ENCODE assay signal across 9 cellular contexts in the genomic region with DNA sequence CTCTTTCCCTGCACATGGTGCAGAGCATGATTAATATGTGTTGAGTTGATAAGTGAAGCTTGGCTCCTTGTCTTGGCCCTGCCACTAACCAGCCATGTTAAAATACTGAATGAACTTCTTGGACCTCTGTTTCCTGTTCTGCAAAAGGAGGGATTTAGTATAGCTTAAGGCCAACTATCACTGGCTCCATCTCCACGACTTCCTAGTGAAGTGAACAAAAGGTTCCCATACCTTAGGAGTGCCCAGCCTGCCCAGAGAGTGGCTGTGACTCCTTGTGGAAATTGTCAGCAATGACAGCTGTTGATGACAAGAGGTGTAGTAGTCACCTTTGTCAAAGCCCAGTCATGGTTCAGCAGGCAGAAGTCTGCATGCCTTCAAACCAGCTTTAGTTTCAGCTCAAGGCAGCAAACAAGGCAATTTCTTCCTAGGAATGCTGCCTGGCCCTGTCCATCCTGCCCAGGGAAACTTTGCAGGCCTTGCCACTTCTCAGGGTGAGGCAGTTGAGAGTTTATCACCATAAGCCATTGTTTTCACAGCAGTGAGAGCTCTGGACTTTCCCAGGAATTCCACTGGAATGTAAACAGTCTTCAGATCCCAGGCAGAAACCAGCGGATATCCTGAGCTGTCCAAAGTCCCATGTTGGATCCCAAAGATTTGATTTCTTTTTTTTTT.
DNase-seq lines count a peak whose midpoint lies in the region; ATAC-seq and TF ChIP-seq lines count a peak whose summit lies in the region.
"Had no signal": no experiment of that assay in that cellular context is flagged by ENCODE, and none has a peak within 500 bp of the region (broad histone marks: within the 10 kb centered on the region; RNA-seq: fewer than 3 reads in every experiment).

No MANE protein-coding gene starts in this region.

- H3K27me3 ChIP-seq in HUES64 (ENCODE audit: insufficient read depth, low read length), result no peaks in the 10 kb centered on the region
- no peaks in the 10 kb centered on the region for H3K27me3 ChIP-seq in esophagus muscularis mucosa
- peaks cover 0 to 4% (median 0%) of the 10 kb centered on the region in 45 donors for H3K27me3 ChIP-seq in dorsolateral prefrontal cortex

- no peaks in the 10 kb centered on the region for H3K9me3 ChIP-seq in HUES64 (ENCODE audit: insufficient read depth, low read depth, low read length)
- no peaks in the 10 kb centered on the region for H3K9me3 ChIP-seq in esophagus muscularis mucosa
- H3K9me3 ChIP-seq: thoracic aorta had no signal

- ATAC-seq in GM19324 (IDR thresholded peaks at IDR 0.05; ENCODE audit: low FRiP score, unreplicated experiment), result peak; percentile 52
- no peak for ATAC-seq in HG03378 (IDR thresholded peaks at IDR 0.05; ENCODE audit: unreplicated experiment)

- no peak for TF ChIP-seq POLR2A in esophagus muscularis mucosa (IDR thresholded peaks at IDR 0.05; ENCODE audit: low read depth)

- WGBS in HUES64, result 68% methylated on average over 2 of the region's 2 CpGs
- WGBS in esophagus muscularis mucosa, result 39% methylated on average over 2 of the region's 2 CpGs

- intact Hi-C loops in esophagus muscularis mucosa (cut with DNase I), result no loop called here
- intact Hi-C loops in dorsolateral prefrontal cortex (cut with DNase I), result no loop called here

- peak; percentile 84 for DNase-seq in AG10803 (ENCODE audit: low read depth)
- peak; percentile 60 for DNase-seq in esophagus muscularis mucosa (ENCODE audit: extremely low spot score)
- DNase-seq in retinal pigment epithelial cell (ENCODE audit: low read depth), result peak; percentile 61
- no peak for DNase-seq in dorsolateral prefrontal cortex
- DNase-seq in dedifferentiated amniotic fluid mesenchymal stem cell (ENCODE audit: extremely low spot score), result no peak

- H3K4me3 ChIP-seq in AG10803 (ENCODE audit: low read length) (no peak overlapping the region), HUES64 (ENCODE audit: low read length) (no peak overlapping the region), esophagus muscularis mucosa (no peak overlapping the region), retinal pigment epithelial cell (ENCODE audit: low read length) (no peak overlapping the region), dorsolateral prefrontal cortex (no peak overlapping the region)
- H3K4me3 ChIP-seq: thoracic aorta had no signal

- H3K4me1 ChIP-seq in HUES64 (ENCODE audit: insufficient read depth, low read length) (peaks cover 10% of the 10 kb centered on the region; the same call in 1 of the 2 replicates), esophagus muscularis mucosa (peaks cover 13 to 17% (median 16%) of the 10 kb centered on the region in 4 donors)

- no peaks in the 10 kb centered on the region for H3K36me3 ChIP-seq in HUES64 (ENCODE audit: insufficient read depth, low read length)
- no peaks in the 10 kb centered on the region for H3K36me3 ChIP-seq in esophagus muscularis mucosa
- H3K36me3 ChIP-seq: thoracic aorta had no signal

- TF ChIP-seq CTCF in AG10803 (conservative IDR thresholded peaks at IDR 0.05; ENCODE audit: low read length) (no peak; the same call in 1 of the 2 replicates), esophagus muscularis mucosa (IDR thresholded peaks at IDR 0.05) (peak in 1 of 3 experiments; percentile 7), retinal pigment epithelial cell (conservative IDR thresholded peaks at IDR 0.05; ENCODE audit: low read depth, low read length) (peak; percentile 4), dorsolateral prefrontal cortex (IDR thresholded peaks at IDR 0.05 in 54 of 56, conservative IDR thresholded peaks at IDR 0.05 in 2 of 56; ENCODE audit: low read depth in 1 of 56, partially characterized antibody in 56 of 56) (no peak)

- TF ChIP-seq EP300 in esophagus muscularis mucosa (IDR thresholded peaks at IDR 0.05), result no peak

- no peak overlapping the region for H3K9ac ChIP-seq in HUES64 (ENCODE audit: low read depth, low read length)

- peak overlapping the region; percentile 50; the same call in 1 of the 2 replicates for H3K27ac ChIP-seq in HUES64 (ENCODE audit: low read depth, low read length)
- H3K27ac ChIP-seq in esophagus muscularis mucosa (replicated peaks in 1 of 4), result peak overlapping the region in 2 of 4 donors; percentile 39 to 46
- peak overlapping the region in 2 of 59 donors; percentile 10 to 17 for H3K27ac ChIP-seq in dorsolateral prefrontal cortex
- H3K27ac ChIP-seq: thoracic aorta had no signal

Comparison
In these comparisons a context has a peak if more than half of its experiments do, and no peak if none do; other contexts are left out.
1. DNase-seq: peak in AG10803 (single experiment), esophagus muscularis mucosa (single experiment) and retinal pigment epithelial cell (single experiment); none in dorsolateral prefrontal cortex (0 of 10) and dedifferentiated amniotic fluid mesenchymal stem cell (single experiment).